Comparison of ENCODE assay signal across 11 cellular contexts in the genomic region with DNA sequence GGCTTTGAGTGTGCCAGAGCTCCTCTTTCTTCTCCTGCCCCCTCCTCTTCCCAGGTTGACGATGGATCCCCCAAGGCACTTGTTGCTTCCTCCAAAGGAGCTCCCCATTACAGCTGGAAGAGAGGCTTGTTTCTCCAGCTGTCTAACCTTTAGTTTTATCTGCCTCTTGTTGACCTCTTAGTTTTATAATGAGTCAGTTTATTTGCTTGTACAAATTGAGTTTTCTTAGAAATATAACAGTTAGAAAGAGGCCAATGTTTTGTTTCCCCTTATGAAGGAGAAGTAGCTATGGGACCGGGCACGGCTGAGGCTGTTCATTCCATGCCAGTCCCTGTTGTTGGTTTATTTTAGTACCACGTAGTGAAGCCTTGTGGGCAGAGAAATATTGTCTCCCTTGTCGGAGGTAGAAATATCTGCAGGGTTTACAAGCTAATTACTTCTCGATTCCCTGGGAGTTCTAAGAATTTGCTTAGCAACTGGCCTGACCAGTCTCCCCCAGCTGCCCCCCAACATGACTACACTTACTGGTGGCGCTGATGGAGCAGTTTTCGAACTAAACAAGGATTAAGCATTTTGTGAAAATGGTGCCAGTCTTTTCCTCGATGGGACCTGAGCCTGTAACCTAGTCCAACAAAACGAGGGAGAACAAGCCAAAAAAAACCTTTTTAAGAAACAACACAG.
DNase-seq lines count a peak whose midpoint lies in the region; ATAC-seq and TF ChIP-seq lines count a peak whose summit lies in the region.
"Had no signal": no experiment of that assay in that cellular context is flagged by ENCODE, and none has a peak within 500 bp of the region (broad histone marks: within the 10 kb centered on the region; RNA-seq: fewer than 3 reads in every experiment).

No MANE protein-coding gene starts in this region.

- H3K4me1 ChIP-seq in HUES6 (ENCODE audit: control insufficient read depth, insufficient read depth, low read length) = peaks cover 43% of the 10 kb centered on the region
- peaks cover 25 to 30% of the 10 kb centered on the region in 2 donors for H3K4me1 ChIP-seq in left lung

- intact Hi-C loops in MCF 10A (cut with micrococcal nuclease) (no loop called here), left lung (cut with DNase I) (no loop called here)

- no peak overlapping the region for H3K9ac ChIP-seq in HUES6 (ENCODE audit: low read length)

- H3K4me3 ChIP-seq in HUES6 (ENCODE audit: low read depth, low read length) (no peak overlapping the region), left lung (no peak overlapping the region), skin epidermis (no peak overlapping the region)

- peaks cover 24% of the 10 kb centered on the region for H3K4me1 Mint-ChIP-seq in MCF 10A (ENCODE audit: insufficient read depth, unreplicated experiment)
- no peaks in the 10 kb centered on the region for H3K4me1 Mint-ChIP-seq in activated CD4-positive, alpha-beta T cell treated with anti-CD3 and anti-CD28 coated beads, Interleukin-2, amount 10 ng/mL, durations not matched to agents 7 days and 5 days

- no peaks in the 10 kb centered on the region for H3K36me3 ChIP-seq in HUES6 (ENCODE audit: control insufficient read depth, insufficient read depth, low read length)
- H3K36me3 ChIP-seq in left lung = no peaks in the 10 kb centered on the region

- no peaks in the 10 kb centered on the region for H3K36me3 Mint-ChIP-seq in MCF 10A (ENCODE audit: insufficient read depth, unreplicated experiment)
- no peaks in the 10 kb centered on the region for H3K36me3 Mint-ChIP-seq in activated CD4-positive, alpha-beta T cell treated with anti-CD3 and anti-CD28 coated beads, Interleukin-2, amount 10 ng/mL, durations not matched to agents 7 days and 5 days (ENCODE audit: low read depth)

- BruUV-seq in MCF 10A (replicated peaks; lab: Mats Ljungman, UMichigan) = no TSS peak

- peak overlapping the region; percentile 13; the same call in 1 of the 2 replicates for H3K27ac ChIP-seq in HUES6 (ENCODE audit: low read depth, low read length)
- H3K27ac ChIP-seq in left lung = peak overlapping the region; percentile 73 to 79
- H3K27ac ChIP-seq in skin epidermis = peak overlapping the region in 18 of 21 experiments; percentile 22 to 78 (median 64)

- no peak overlapping the region for H3K4me3 Mint-ChIP-seq in MCF 10A (ENCODE audit: unreplicated experiment)
- no peak overlapping the region for H3K4me3 Mint-ChIP-seq in activated CD4-positive, alpha-beta T cell treated with anti-CD3 and anti-CD28 coated beads, Interleukin-2, amount 10 ng/mL, durations not matched to agents 7 days and 5 days
- H3K4me3 Mint-ChIP-seq: activated naive CD4-positive, alpha-beta T cell treated with anti-CD3 and anti-CD28 coated beads for 36 hours had no signal

- H3K27me3 ChIP-seq in HUES6 (ENCODE audit: control insufficient read depth, insufficient read depth, low read length) (no peaks in the 10 kb centered on the region), left lung (no peaks in the 10 kb centered on the region)

- CTCF ChIA-PET in MCF 10A (lab: Yijun Ruan, JAX) = interaction anchor here (0.7 to 1.0 kb wide), 2 partner anchors 19 to 148 kb away, joined by 3 to 5 read pairs; no protein-coding TSS in a partner anchor
- CTCF ChIA-PET in activated CD4-positive, alpha-beta T cell treated with anti-CD3 and anti-CD28 coated beads, Interleukin-2, amount 10 ng/mL, durations not matched to agents 7 days and 5 days (lab: Charles Lee) = interaction anchor here (1.0 to 1.6 kb wide), 3 partner anchors 10 to 20 kb away, joined by 3 read pairs; no protein-coding TSS in a partner anchor

- TF ChIP-seq CTCF in MCF 10A (IDR thresholded peaks at IDR 0.05; ENCODE audit: unreplicated experiment) (no peak), left lung (IDR thresholded peaks at IDR 0.05) (no peak)

- POLR2A ChIA-PET in MCF 10A (lab: Yijun Ruan, JAX) = interaction anchor here (0.6 to 2.1 kb wide), 7 partner anchors 9 to 307 kb away, joined by 3 to 10 read pairs (median 7); a partner anchor contains a TSS
- POLR2A ChIA-PET in activated CD4-positive, alpha-beta T cell treated with anti-CD3 and anti-CD28 coated beads, Interleukin-2, amount 10 ng/mL, durations not matched to agents 7 days and 5 days (lab: Charles Lee) = no interaction called here

- H3K27me3 Mint-ChIP-seq in MCF 10A (ENCODE audit: insufficient read depth, unreplicated experiment) = no peaks in the 10 kb centered on the region
- H3K27me3 Mint-ChIP-seq in activated CD4-positive, alpha-beta T cell treated with anti-CD3 and anti-CD28 coated beads, Interleukin-2, amount 10 ng/mL, durations not matched to agents 7 days and 5 days = peaks cover 3% of the 10 kb centered on the region

- no peak for DNase-seq in MCF 10A (ENCODE audit: unreplicated experiment)
- DNase-seq in left lung = no peak
- DNase-seq in NCI-H226 = no peak
- no peak for DNase-seq in putamen (ENCODE audit: low spot score)
- DNase-seq in activated CD4-positive, alpha-beta T cell treated with anti-CD3 and anti-CD28 coated beads, Interleukin-2, amount 10 ng/mL, durations not matched to agents 7 days and 5 days = no peak
- DNase-seq: activated naive CD4-positive, alpha-beta T cell treated with anti-CD3 and anti-CD28 coated beads for 36 hours; DMS79 treated with DMSO at 0.1 percent for 48 hours; NCI-H1436 had no signal

- peak overlapping the region; percentile 79 for H3K27ac Mint-ChIP-seq in MCF 10A (ENCODE audit: low read depth, unreplicated experiment)
- H3K27ac Mint-ChIP-seq in activated CD4-positive, alpha-beta T cell treated with anti-CD3 and anti-CD28 coated beads, Interleukin-2, amount 10 ng/mL, durations not matched to agents 7 days and 5 days = no peak overlapping the region
- H3K27ac Mint-ChIP-seq: activated naive CD4-positive, alpha-beta T cell treated with anti-CD3 and anti-CD28 coated beads for 36 hours had no signal

- ATAC-seq in left lung (peak; percentile 63), HG02840 (IDR thresholded peaks at IDR 0.05; ENCODE audit: low FRiP score, unreplicated experiment) (no peak)

- 0 out of 2 replicates have a peak, but pooled peaks cover 3% of the 10 kb centered on the region for H3K9me3 ChIP-seq in HUES6 (ENCODE audit: control insufficient read depth, insufficient read depth, low read depth, low read length)
- H3K9me3 ChIP-seq in left lung = no peaks in the 10 kb centered on the region

- peaks cover 5% of the 10 kb centered on the region for H3K9me3 Mint-ChIP-seq in MCF 10A (ENCODE audit: unreplicated experiment)
- no peaks in the 10 kb centered on the region for H3K9me3 Mint-ChIP-seq in activated CD4-positive, alpha-beta T cell treated with anti-CD3 and anti-CD28 coated beads, Interleukin-2, amount 10 ng/mL, durations not matched to agents 7 days and 5 days
- H3K9me3 Mint-ChIP-seq: activated naive CD4-positive, alpha-beta T cell treated with anti-CD3 and anti-CD28 coated beads for 36 hours had no signal

Comparison
In these comparisons a context has a peak if more than half of its experiments do, and no peak if none do; other contexts are left out.
1. H3K27ac ChIP-seq: peak in every context shown above with its lines; median percentile 76 in left lung; 64 in skin epidermis; 13 in HUES6.